In genomic region chr13:80083516-80084085, GRCh38 we compare ENCODE assay signal across 12 cellular contexts.
A peak's percentile ranks its signal among the peaks of the same experiment; 100 is the strongest.
DNase-seq lines count a peak whose midpoint lies in the region; ATAC-seq and TF ChIP-seq lines count a peak whose summit lies in the region.
"Had no signal": no experiment of that assay in that cellular context is flagged by ENCODE, and none has a peak within 500 bp of the region (broad histone marks: within the 10 kb centered on the region; RNA-seq: fewer than 3 reads in every experiment).

No MANE protein-coding gene starts in this region.

- TF ChIP-seq POLR2A in breast epithelium (IDR thresholded peaks at IDR 0.05) (no peak), suprapubic skin (IDR thresholded peaks at IDR 0.05) (no peak), erythroblast (IDR thresholded peaks at IDR 0.05; ENCODE audit: low read length) (no peak)

- H3K4me3 ChIP-seq in HUES6 (ENCODE audit: low read depth, low read length) (no peak overlapping the region), breast epithelium (peak overlapping the region in 2 of 3 donors; percentile 3 to 23), suprapubic skin (no peak overlapping the region)

- H3K4me1 Mint-ChIP-seq in activated CD4-positive, alpha-beta T cell treated with anti-CD3 and anti-CD28 coated beads for 36 hours: no peaks in the 10 kb centered on the region
- H3K4me1 Mint-ChIP-seq: activated T-helper 17 cell treated with anti-CD3 and anti-CD28 coated beads, Interleukin-2, amount 50 U/mL, for 72 hours had no signal

- H3K27me3 ChIP-seq in HUES6 (ENCODE audit: control insufficient read depth, insufficient read depth, low read length) (no peaks in the 10 kb centered on the region), breast epithelium (no peaks in the 10 kb centered on the region), suprapubic skin (no peaks in the 10 kb centered on the region)
- H3K27me3 ChIP-seq: esophagus muscularis mucosa had no signal

- H3K27me3 Mint-ChIP-seq in activated CD4-positive, alpha-beta T cell treated with anti-CD3 and anti-CD28 coated beads for 36 hours: no peaks in the 10 kb centered on the region
- H3K27me3 Mint-ChIP-seq: activated T-helper 17 cell treated with anti-CD3 and anti-CD28 coated beads, Interleukin-2, amount 50 U/mL, for 72 hours had no signal

- ATAC-seq in activated CD4-positive, alpha-beta T cell treated with anti-CD3 and anti-CD28 coated beads for 36 hours: no peak
- ATAC-seq: activated T-helper 17 cell treated with anti-CD3 and anti-CD28 coated beads, Interleukin-2, amount 50 U/mL, for 72 hours had no signal

- H3K27ac ChIP-seq in HUES6 (ENCODE audit: low read depth, low read length) (peak overlapping the region; percentile 61; the same call in 1 of the 2 replicates), breast epithelium (peak overlapping the region; percentile 52 to 68), suprapubic skin (peak overlapping the region; percentile 68)

- H3K27ac Mint-ChIP-seq in activated CD4-positive, alpha-beta T cell treated with anti-CD3 and anti-CD28 coated beads for 36 hours: no peak overlapping the region
- H3K27ac Mint-ChIP-seq: activated T-helper 17 cell treated with anti-CD3 and anti-CD28 coated beads, Interleukin-2, amount 50 U/mL, for 72 hours had no signal

- intact Hi-C loops in breast epithelium (cut with DNase I; ENCODE audit: low total_unique reads): no loop called here
- intact Hi-C loops in activated CD4-positive, alpha-beta T cell treated with anti-CD3 and anti-CD28 coated beads for 36 hours (cut with DNase I, micrococcal nuclease): no loop called here

- CTCF ChIA-PET in activated CD4-positive, alpha-beta T cell treated with anti-CD3 and anti-CD28 coated beads for 36 hours (lab: Charles Lee): no interaction called here

- POLR2A ChIA-PET in activated CD4-positive, alpha-beta T cell treated with anti-CD3 and anti-CD28 coated beads for 36 hours (lab: Charles Lee): no interaction called here

- H3K36me3 ChIP-seq in HUES6 (ENCODE audit: control insufficient read depth, insufficient read depth, low read length) (no peaks in the 10 kb centered on the region), breast epithelium (no peaks in the 10 kb centered on the region), suprapubic skin (no peaks in the 10 kb centered on the region)
- H3K36me3 ChIP-seq: esophagus muscularis mucosa had no signal

- H3K36me3 Mint-ChIP-seq in activated CD4-positive, alpha-beta T cell treated with anti-CD3 and anti-CD28 coated beads for 36 hours (ENCODE audit: low read depth): no peaks in the 10 kb centered on the region

- H3K9me3 ChIP-seq in HUES6 (ENCODE audit: control insufficient read depth, insufficient read depth, low read depth, low read length) (no peaks in the 10 kb centered on the region), breast epithelium (no peaks in the 10 kb centered on the region), suprapubic skin (no peaks in the 10 kb centered on the region)
- H3K9me3 ChIP-seq: esophagus muscularis mucosa had no signal

- 53% methylated on average over 7 of the region's 7 CpGs for WGBS in suprapubic skin

- no peak for TF ChIP-seq EP300 in suprapubic skin (IDR thresholded peaks at IDR 0.05)

- no peak overlapping the region for H3K9ac ChIP-seq in HUES6 (ENCODE audit: low read length)

- no peak for TF ChIP-seq CTCF in breast epithelium (IDR thresholded peaks at IDR 0.05)
- no peak for TF ChIP-seq CTCF in suprapubic skin (IDR thresholded peaks at IDR 0.05)

- DNase-seq in breast epithelium (ENCODE audit: low spot score in 2 of 2) (no peak), lung microvascular endothelial cell (ENCODE audit: low read depth in 2 of 2) (peak; percentile 41 to 42), suprapubic skin (ENCODE audit: low spot score in 2 of 2) (no peak), NCI-H128 (lab: John Stamatoyannopoulos, UW; ENCODE audit: unreplicated experiment) (no peak), erythroblast (lab: John Stamatoyannopoulos, UW) (no peak), NCI-H510A treated with DMSO at 0.1 percent for 48 hours (lab: John Stamatoyannopoulos, UW) (no peak)
- DNase-seq in activated CD4-positive, alpha-beta T cell treated with anti-CD3 and anti-CD28 coated beads for 36 hours: no peak
- DNase-seq: NCI-H2107; stimulated activated CD8-positive, alpha-beta memory T cell treated with anti-CD3 and anti-CD28 coated beads, Interleukin-4, amount 100 ng/mL, for 48 hours had no signal

- peaks cover 31% of the 10 kb centered on the region for H3K4me1 ChIP-seq in HUES6 (ENCODE audit: control insufficient read depth, insufficient read depth, low read length)
- no peaks in the 10 kb centered on the region for H3K4me1 ChIP-seq in breast epithelium
- H3K4me1 ChIP-seq in suprapubic skin: peaks cover 10% of the 10 kb centered on the region

- no peaks in the 10 kb centered on the region for H3K9me3 Mint-ChIP-seq in activated CD4-positive, alpha-beta T cell treated with anti-CD3 and anti-CD28 coated beads for 36 hours (ENCODE audit: low read depth)
- H3K9me3 Mint-ChIP-seq: activated T-helper 17 cell treated with anti-CD3 and anti-CD28 coated beads, Interleukin-2, amount 50 U/mL, for 72 hours had no signal

- H3K4me3 Mint-ChIP-seq in activated CD4-positive, alpha-beta T cell treated with anti-CD3 and anti-CD28 coated beads for 36 hours: no peak overlapping the region
- H3K4me3 Mint-ChIP-seq: activated T-helper 17 cell treated with anti-CD3 and anti-CD28 coated beads, Interleukin-2, amount 50 U/mL, for 72 hours had no signal

Comparison
In these comparisons a context has a peak if more than half of its experiments do, and no peak if none do; other contexts are left out.
1. H3K4me3 ChIP-seq: peak in breast epithelium (2 of 3); none in HUES6 (single experiment) and suprapubic skin (single experiment).
2. DNase-seq: peak in lung microvascular endothelial cell (2 of 2); none in breast epithelium (0 of 2), suprapubic skin (0 of 2), activated CD4-positive, alpha-beta T cell treated with anti-CD3 and anti-CD28 coated beads for 36 hours (single experiment), NCI-H128 (single experiment), erythroblast (0 of 2) and NCI-H510A treated with DMSO at 0.1 percent for 48 hours (single experiment).
3. Peak in every context shown above with its lines, with median percentiles within 50 percentile points of each other: H3K27ac ChIP-seq.